Comparison of ENCODE assay signal across 1 cellular context in genomic region chr13:112732679-112733078, GRCh38.
TF ChIP-seq lines count a peak whose summit lies in the region.

No MANE protein-coding gene starts in this region.

TF ChIP-seq in GM23338, 12 proteins besides CTCF, POLR2A, EP300 and RAD21 (continued from another document):
- TF ChIP-seq REST (IDR thresholded peaks at IDR 0.05; ENCODE audit: unreplicated experiment): no peak
- TF ChIP-seq ETS1 (IDR thresholded peaks at IDR 0.05): no peak
